In the genomic region with DNA sequence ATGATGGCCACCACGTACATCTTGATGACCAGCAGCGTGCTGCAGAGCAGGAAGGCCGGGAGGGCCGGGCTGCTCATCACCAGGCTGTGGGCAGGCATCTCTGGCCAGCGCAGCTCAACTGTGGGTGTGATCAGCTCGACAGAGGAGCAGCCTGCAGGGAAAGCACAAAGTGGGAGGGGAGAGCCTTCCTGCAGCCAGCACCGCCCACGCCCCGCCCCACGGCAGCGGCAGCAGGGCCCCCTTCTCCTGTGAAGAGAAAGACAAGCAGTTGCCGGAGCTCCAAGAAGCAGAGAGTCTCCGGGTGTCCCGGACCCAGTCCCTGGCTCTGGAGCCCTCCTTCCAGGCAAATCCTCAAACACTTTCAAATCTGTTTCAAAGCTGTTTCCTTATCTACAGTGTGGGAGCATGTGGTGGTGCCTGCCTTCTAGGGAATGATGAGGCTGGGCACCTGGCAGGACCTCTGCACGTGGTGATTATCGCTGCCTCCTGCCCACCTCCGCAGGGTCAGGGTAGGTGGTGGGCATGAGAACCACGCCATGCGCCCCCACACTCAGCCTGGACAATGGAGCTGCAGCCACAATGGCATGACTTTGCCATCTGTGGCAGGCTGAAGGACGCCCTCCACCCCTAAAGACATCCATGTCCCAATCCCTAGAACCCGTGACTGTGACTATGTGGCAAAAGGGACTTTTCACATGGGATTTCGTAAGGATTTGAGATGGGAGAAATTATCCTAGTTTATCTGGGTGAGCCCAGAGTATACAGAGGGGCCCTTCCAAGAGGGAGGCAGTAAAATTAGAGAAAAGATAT, we compare ENCODE assay signal across 8 cellular contexts. TPM values are rescaled to one million over a fixed set of nuclear protein-coding genes. Genes with fewer than 3 reads are reported as not detected.
A peak's percentile ranks its signal among the peaks of the same experiment; 100 is the strongest.
DNase-seq lines count a peak whose midpoint lies in the region; ATAC-seq and TF ChIP-seq lines count a peak whose summit lies in the region.

A gene with protein sequence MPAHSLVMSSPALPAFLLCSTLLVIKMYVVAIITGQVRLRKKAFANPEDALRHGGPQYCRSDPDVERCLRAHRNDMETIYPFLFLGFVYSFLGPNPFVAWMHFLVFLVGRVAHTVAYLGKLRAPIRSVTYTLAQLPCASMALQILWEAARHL (minus strand): TSS at position 128 of the 810 bp plus-strand sequence. CDS start 30 bp downstream, at position 98.

- no peak for TF ChIP-seq POLR2A in body of pancreas (IDR thresholded peaks at IDR 0.05)

- H3K9me3 ChIP-seq in T-helper 17 cell (ENCODE audit: control insufficient read depth, low read length, poor library complexity, severe bottlenecking) (no peaks in the 10 kb centered on the region), body of pancreas (no peaks in the 10 kb centered on the region)

- ATAC-seq in T-helper 17 cell (peak; percentile 89), body of pancreas (peak; percentile 66), GM18511 (IDR thresholded peaks at IDR 0.05; ENCODE audit: unreplicated experiment) (no peak)

- no peak within 1 kb of the TSS for H3K4me3 ChIP-seq in body of pancreas

- peaks cover 12% of the 10 kb centered on the region for H3K4me1 Mint-ChIP-seq in T-helper 17 cell

- intact Hi-C loops in body of pancreas (cut with DNase I): no loop called here

- no peaks in the 10 kb centered on the region for H3K27me3 ChIP-seq in body of pancreas

- DNase-seq in AG09319 (ENCODE audit: extremely low read depth, low read depth): peak; percentile 60
- DNase-seq in HS-5 (ENCODE audit: low read depth): peak; percentile 25
- peak in 1 of 3 donors; percentile 36 for DNase-seq in T-helper 17 cell
- DNase-seq in body of pancreas: peak; percentile 43 to 65 (median 62)
- peak; percentile 88 for DNase-seq in iPS-NIHi11 (ENCODE audit: low spot score)
- DNase-seq in stimulated activated CD4-positive, alpha-beta T cell treated with anti-CD3 and anti-CD28 coated beads, Interleukin-12 subunit alpha, Interleukin-12 subunit beta, amount 100 ng/mL, for 4 hours: peak; percentile 48
- DNase-seq in LoVo (ENCODE audit: low spot score): no peak

- H3K4me1 ChIP-seq in body of pancreas: peaks cover 11% of the 10 kb centered on the region

- no peaks in the 10 kb centered on the region for H3K36me3 ChIP-seq in body of pancreas (replicated peaks in 1 of 2; ENCODE audit: insufficient read depth in 1 of 2, low read depth in 2 of 2)

- peaks cover 1% of the 10 kb centered on the region for H3K36me3 Mint-ChIP-seq in T-helper 17 cell (ENCODE audit: low read depth)

- peaks cover 29% of the 10 kb centered on the region for H3K27me3 Mint-ChIP-seq in T-helper 17 cell

- peak within 1 kb of the TSS; percentile 49 for H3K27ac Mint-ChIP-seq in T-helper 17 cell

- WGBS in body of pancreas, 2 donors: 16 to 42% methylated on average over 8 to 22 of the region's 22 CpGs

- TF ChIP-seq CTCF in AG09319 (IDR thresholded peaks at IDR 0.05; ENCODE audit: low read depth, low read length) (no peak), body of pancreas (IDR thresholded peaks at IDR 0.05) (no peak)

- H3K27ac ChIP-seq in body of pancreas: peak within 1 kb of the TSS in 2 of 4 donors; percentile 7 to 24

- peak within 1 kb of the TSS; percentile 75 for H3K4me3 Mint-ChIP-seq in T-helper 17 cell

RNA-seq across cellular contexts. Expression of the gene that starts here (rescaled TPM):
- total RNA-seq in T-helper 17 cell: under 1 TPM in 1 of 2 donors, not detected in 1; 0.15 TPM
- total RNA-seq in body of pancreas: under 1 TPM; 0.52 to 0.66 TPM

Comparison
In these comparisons a context has a peak if more than half of its experiments do, and no peak if none do; other contexts are left out.
1. Peak in ATAC-seq in T-helper 17 cell; RNA of the gene not detected or under 1 TPM.
2. Peak in DNase-seq and ATAC-seq in body of pancreas; RNA of the gene not detected or under 1 TPM.